11 cellular contexts compared by ENCODE assay signal in genomic region chr22:40247976-40248375, GRCh38.
DNase-seq lines count a peak whose midpoint lies in the region; TF ChIP-seq lines count a peak whose summit lies in the region.
"Had no signal": no experiment of that assay in that cellular context is flagged by ENCODE, and none has a peak within 500 bp of the region (broad histone marks: within the 10 kb centered on the region; RNA-seq: fewer than 3 reads in every experiment).

No MANE protein-coding gene starts in this region.

- DNase-seq in stimulated activated CD4-positive, alpha-beta T cell treated with anti-CD3 and anti-CD28 coated beads, Interleukin-15, amount 100 ng/mL, for 24 hours = peak; percentile 59
- no peak for DNase-seq in stimulated activated CD4-positive, alpha-beta T cell treated with anti-CD3 and anti-CD28 coated beads, Interleukin-12 subunit alpha, Interleukin-12 subunit beta, amount 100 ng/mL, for 4 hours
- DNase-seq in activated effector memory CD4-positive, alpha-beta T cell treated with Interleukin-2 at 50 U/mL for 16 hours = peak; percentile 63
- DNase-seq in stimulated activated CD4-positive, alpha-beta T cell treated with anti-CD3 and anti-CD28 coated beads, Interleukin-15, amount 100 ng/mL, for 48 hours (ENCODE audit: low read depth in 2 of 2) = peak; percentile 38 to 41
- DNase-seq in ecto neural progenitor cell (ENCODE audit: low spot score) (no peak), HEK293T (ENCODE audit: extremely low spot score) (no peak), OCI-M2 (lab: John Stamatoyannopoulos, UW; ENCODE audit: unreplicated experiment) (no peak), AG08395 (ENCODE audit: low spot score) (no peak)
- DNase-seq: heart right ventricle, NCI-H226, SHP77 treated with DMSO at 0.1 percent for 48 hours had no signal

- CTCF ChIA-PET in HEK293T (lab: Yijun Ruan, JAX) = no interaction called here

- POLR2A ChIA-PET in HEK293T (lab: Yijun Ruan, JAX) = no interaction called here

TF ChIP-seq in HEK293T, 16 proteins besides CTCF, POLR2A, EP300 and RAD21:
- TF ChIP-seq SP1 (IDR thresholded peaks at IDR 0.05) = no peak

Comparison
In these comparisons a context has a peak if more than half of its experiments do, and no peak if none do; other contexts are left out.
1. DNase-seq: peak in stimulated activated CD4-positive, alpha-beta T cell treated with anti-CD3 and anti-CD28 coated beads, Interleukin-15, amount 100 ng/mL, for 24 hours (single experiment), activated effector memory CD4-positive, alpha-beta T cell treated with Interleukin-2 at 50 U/mL for 16 hours (single experiment) and stimulated activated CD4-positive, alpha-beta T cell treated with anti-CD3 and anti-CD28 coated beads, Interleukin-15, amount 100 ng/mL, for 48 hours (2 of 2); none in stimulated activated CD4-positive, alpha-beta T cell treated with anti-CD3 and anti-CD28 coated beads, Interleukin-12 subunit alpha, Interleukin-12 subunit beta, amount 100 ng/mL, for 4 hours (single experiment), ecto neural progenitor cell (single experiment), HEK293T (single experiment), OCI-M2 (single experiment) and AG08395 (single experiment).